10 cellular contexts compared by ENCODE assay signal in genomic region chr10:48970654-48971053, GRCh38. TPM values are rescaled to one million over a fixed set of nuclear protein-coding genes. Genes with fewer than 3 reads are reported as not detected.
"Had no signal": no experiment of that assay in that cellular context is flagged by ENCODE, and none has a peak within 500 bp of the region (broad histone marks: within the 10 kb centered on the region; RNA-seq: fewer than 3 reads in every experiment).

No MANE protein-coding gene starts in this region.

- H3K4me3 Mint-ChIP-seq: HFFc6 had no signal

- H3K9me3 Mint-ChIP-seq: IgD-negative memory B cell had no signal

- H3K36me3 ChIP-seq: HAP-1 had no signal

- ATAC-seq: HCT116, HepG2, K562 had no signal

- DNase-seq: GM23248, GOT3, H7, HFFc6 had no signal

- H3K9me3 ChIP-seq: HAP-1 had no signal

- FAIRE-seq: HepG2, K562 had no signal

- H3K4me3 ChIP-seq: GM23248, HAP-1, K562 had no signal

- H2AFZ ChIP-seq: GM23248 had no signal

- H3K27ac ChIP-seq: GM23248, HL-60 had no signal

- H3K4me1 Mint-ChIP-seq: IgD-negative memory B cell had no signal

- H3K27ac Mint-ChIP-seq: HFFc6 had no signal

- H3K9ac ChIP-seq: GM23248 had no signal

- H3K4me1 ChIP-seq: HAP-1 had no signal

- H3K27me3 Mint-ChIP-seq: IgD-negative memory B cell had no signal

RNA-seq across cellular contexts. Expression of gene LRRC18, which starts 31.0 kb away (rescaled TPM):
- total RNA-seq: GM23248, H7, HepG2, HFFc6, K562 had no signal
